8 cellular contexts compared by ENCODE assay signal in the genomic region with DNA sequence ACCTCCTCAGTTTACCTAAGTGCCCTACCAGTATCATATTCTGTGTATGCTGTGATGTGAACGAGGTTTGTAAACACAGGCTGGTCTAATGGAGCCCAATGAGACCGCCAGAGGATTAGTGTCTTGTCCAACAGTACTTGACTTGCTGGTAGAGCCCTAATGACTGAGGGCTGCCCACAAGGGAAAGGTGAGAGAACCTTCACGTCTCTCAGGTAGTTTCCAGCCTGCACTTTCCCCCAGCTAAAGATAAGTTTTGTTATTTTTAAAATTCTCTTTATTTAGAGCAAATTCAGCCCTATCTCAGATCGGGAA. TPM values are rescaled to one million over a fixed set of nuclear protein-coding genes. Genes with fewer than 3 reads are reported as not detected.
DNase-seq lines count a peak whose midpoint lies in the region; ATAC-seq, FAIRE-seq and TF ChIP-seq lines count a peak whose summit lies in the region.

No MANE protein-coding gene starts in this region.

- no peaks in the 10 kb centered on the region for H3K9me3 Mint-ChIP-seq in central memory CD8-positive, alpha-beta T cell

- H3K27ac ChIP-seq in C4-2B, result peak overlapping the region; percentile 93

- no peak for DNase-seq in Jurkat, Clone E6-1 (ENCODE audit: low read depth, low spot score)
- no peak for DNase-seq in central memory CD8-positive, alpha-beta T cell (ENCODE audit: low spot score in 2 of 2)
- DNase-seq in urothelium cell line (ENCODE audit: low spot score) (no peak), dermis blood vessel endothelial cell (no peak), RKO (ENCODE audit: low spot score) (no peak)

- no peak for FAIRE-seq in urothelium cell line (lab: Jason Lieb, UNC)

- peak; percentile 26 for ATAC-seq in GM21367 (IDR thresholded peaks at IDR 0.05; ENCODE audit: unreplicated experiment)
- peak; percentile 40 for ATAC-seq in central memory CD8-positive, alpha-beta T cell (replicated peaks; ENCODE audit: extremely low read depth, poor library complexity, severe bottlenecking)

- peaks cover 37% of the 10 kb centered on the region for H3K4me1 ChIP-seq in mononuclear cell (ENCODE audit: insufficient read depth, low read length)

- peaks cover 15% of the 10 kb centered on the region for H3K36me3 Mint-ChIP-seq in central memory CD8-positive, alpha-beta T cell (ENCODE audit: insufficient read depth)

- H3K4me3 Mint-ChIP-seq in central memory CD8-positive, alpha-beta T cell, result no peak overlapping the region

- H3K9me3 ChIP-seq in mononuclear cell (ENCODE audit: low read depth, low read length), result no peaks in the 10 kb centered on the region

- TF ChIP-seq CTCF in C4-2B (conservative IDR thresholded peaks at IDR 0.05), result no peak; the same call in 1 of the 2 replicates

- peaks cover 15% of the 10 kb centered on the region for H3K4me1 Mint-ChIP-seq in central memory CD8-positive, alpha-beta T cell

- H3K27me3 Mint-ChIP-seq in central memory CD8-positive, alpha-beta T cell, result no peaks in the 10 kb centered on the region

- H3K27me3 ChIP-seq in mononuclear cell (ENCODE audit: insufficient read depth, low read length), result no peaks in the 10 kb centered on the region

- H3K4me3 ChIP-seq in Jurkat, Clone E6-1 (ENCODE audit: low read length), result peak overlapping the region; percentile 63
- peak overlapping the region; percentile 90 for H3K4me3 ChIP-seq in mononuclear cell (ENCODE audit: low read length)

- no peak overlapping the region for H3K27ac Mint-ChIP-seq in central memory CD8-positive, alpha-beta T cell (ENCODE audit: low read depth)

RNA-seq across cellular contexts. Expression of a gene that starts 0.5 kb away (rescaled TPM):
- polyA plus RNA-seq in Jurkat, Clone E6-1 (2012; ENCODE audit: insufficient read depth, insufficient read length), result 30.5 TPM
- total RNA-seq in mononuclear cell (92.8 TPM), dermis blood vessel endothelial cell (25.2 and 26.9 TPM in 2 replicates)
